In the genomic region with DNA sequence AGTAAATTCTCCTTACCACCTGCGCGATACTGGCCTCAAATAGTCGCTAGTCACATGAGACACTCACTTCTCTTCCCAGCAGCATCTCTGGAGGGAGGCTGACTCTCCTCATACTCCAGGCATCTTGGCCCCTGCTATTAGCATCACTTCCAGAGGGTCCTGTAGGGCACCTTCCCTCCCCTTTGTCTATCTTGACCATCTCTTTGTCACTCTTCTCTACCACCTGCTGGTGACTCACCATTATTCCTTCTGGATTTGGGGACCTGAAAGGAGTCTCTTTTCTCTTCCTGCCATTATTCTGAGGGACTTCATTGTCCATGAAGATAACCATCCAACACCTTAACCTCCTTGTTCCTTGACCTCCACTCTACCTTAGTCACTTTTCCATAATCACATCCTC, we compare ENCODE assay signal across 3 cellular contexts.
TF ChIP-seq lines count a peak whose summit lies in the region.

No MANE protein-coding gene starts in this region.

TF ChIP-seq in SK-N-SH, 30 proteins besides CTCF, POLR2A, EP300 and RAD21:
- TF ChIP-seq, protein P1, sequence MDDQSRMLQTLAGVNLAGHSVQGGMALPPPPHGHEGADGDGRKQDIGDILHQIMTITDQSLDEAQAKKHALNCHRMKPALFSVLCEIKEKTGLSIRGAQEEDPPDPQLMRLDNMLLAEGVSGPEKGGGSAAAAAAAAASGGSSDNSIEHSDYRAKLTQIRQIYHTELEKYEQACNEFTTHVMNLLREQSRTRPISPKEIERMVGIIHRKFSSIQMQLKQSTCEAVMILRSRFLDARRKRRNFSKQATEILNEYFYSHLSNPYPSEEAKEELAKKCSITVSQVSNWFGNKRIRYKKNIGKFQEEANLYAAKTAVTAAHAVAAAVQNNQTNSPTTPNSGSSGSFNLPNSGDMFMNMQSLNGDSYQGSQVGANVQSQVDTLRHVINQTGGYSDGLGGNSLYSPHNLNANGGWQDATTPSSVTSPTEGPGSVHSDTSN (IDR thresholded peaks at IDR 0.05), result no peak
- TF ChIP-seq, protein P2, sequence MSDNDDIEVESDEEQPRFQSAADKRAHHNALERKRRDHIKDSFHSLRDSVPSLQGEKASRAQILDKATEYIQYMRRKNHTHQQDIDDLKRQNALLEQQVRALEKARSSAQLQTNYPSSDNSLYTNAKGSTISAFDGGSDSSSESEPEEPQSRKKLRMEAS (IDR thresholded peaks at IDR 0.05; ENCODE audit: low read depth), result no peak
- TF ChIP-seq EZH2phosphoT487 (IDR thresholded peaks at IDR 0.05; ENCODE audit: borderline replicate concordance, low read depth), result no peak

TF ChIP-seq in SK-N-SH treated with all-trans-retinoic acid at 6 μM for 48 hours, 23 proteins besides CTCF, POLR2A, EP300 and RAD21:
- TF ChIP-seq ZNF8 (CRISPR knock-in tag; IDR thresholded peaks at IDR 0.05) (no peak), ZNF70 (CRISPR knock-in tag; IDR thresholded peaks at IDR 0.05) (no peak), GLIS3 (CRISPR knock-in tag; IDR thresholded peaks at IDR 0.05) (no peak), PPARA (CRISPR knock-in tag; IDR thresholded peaks at IDR 0.05; ENCODE audit: borderline replicate concordance) (no peak), ISL1 (CRISPR knock-in tag; IDR thresholded peaks at IDR 0.05) (no peak), RARB (CRISPR knock-in tag; IDR thresholded peaks at IDR 0.05) (no peak), ARNTL (CRISPR knock-in tag; IDR thresholded peaks at IDR 0.05; ENCODE audit: borderline replicate concordance, low read depth) (no peak), ZFP30 (CRISPR knock-in tag; IDR thresholded peaks at IDR 0.05) (no peak), ZFP3 (CRISPR knock-in tag; IDR thresholded peaks at IDR 0.05) (no peak), ZNF565 (CRISPR knock-in tag; conservative IDR thresholded peaks at IDR 0.05; ENCODE audit: low read depth) (no peak), ZC3H10 (CRISPR knock-in tag; IDR thresholded peaks at IDR 0.05) (no peak), TOX (CRISPR knock-in tag; IDR thresholded peaks at IDR 0.05; ENCODE audit: borderline replicate concordance) (no peak), CSDC2 (CRISPR knock-in tag; IDR thresholded peaks at IDR 0.05) (no peak), BACH2 (CRISPR knock-in tag; IDR thresholded peaks at IDR 0.05; ENCODE audit: borderline replicate concordance) (no peak), TCF4 (CRISPR knock-in tag; IDR thresholded peaks at IDR 0.05; ENCODE audit: borderline replicate concordance) (no peak), SNAI2 (CRISPR knock-in tag; IDR thresholded peaks at IDR 0.05) (no peak), ESRRG (CRISPR knock-in tag; IDR thresholded peaks at IDR 0.05) (no peak)
- TF ChIP-seq, protein P3, sequence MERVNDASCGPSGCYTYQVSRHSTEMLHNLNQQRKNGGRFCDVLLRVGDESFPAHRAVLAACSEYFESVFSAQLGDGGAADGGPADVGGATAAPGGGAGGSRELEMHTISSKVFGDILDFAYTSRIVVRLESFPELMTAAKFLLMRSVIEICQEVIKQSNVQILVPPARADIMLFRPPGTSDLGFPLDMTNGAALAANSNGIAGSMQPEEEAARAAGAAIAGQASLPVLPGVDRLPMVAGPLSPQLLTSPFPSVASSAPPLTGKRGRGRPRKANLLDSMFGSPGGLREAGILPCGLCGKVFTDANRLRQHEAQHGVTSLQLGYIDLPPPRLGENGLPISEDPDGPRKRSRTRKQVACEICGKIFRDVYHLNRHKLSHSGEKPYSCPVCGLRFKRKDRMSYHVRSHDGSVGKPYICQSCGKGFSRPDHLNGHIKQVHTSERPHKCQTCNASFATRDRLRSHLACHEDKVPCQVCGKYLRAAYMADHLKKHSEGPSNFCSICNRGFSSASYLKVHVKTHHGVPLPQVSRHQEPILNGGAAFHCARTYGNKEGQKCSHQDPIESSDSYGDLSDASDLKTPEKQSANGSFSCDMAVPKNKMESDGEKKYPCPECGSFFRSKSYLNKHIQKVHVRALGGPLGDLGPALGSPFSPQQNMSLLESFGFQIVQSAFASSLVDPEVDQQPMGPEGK (CRISPR knock-in tag; IDR thresholded peaks at IDR 0.05; ENCODE audit: borderline replicate concordance), result no peak
- TF ChIP-seq, protein P4, sequence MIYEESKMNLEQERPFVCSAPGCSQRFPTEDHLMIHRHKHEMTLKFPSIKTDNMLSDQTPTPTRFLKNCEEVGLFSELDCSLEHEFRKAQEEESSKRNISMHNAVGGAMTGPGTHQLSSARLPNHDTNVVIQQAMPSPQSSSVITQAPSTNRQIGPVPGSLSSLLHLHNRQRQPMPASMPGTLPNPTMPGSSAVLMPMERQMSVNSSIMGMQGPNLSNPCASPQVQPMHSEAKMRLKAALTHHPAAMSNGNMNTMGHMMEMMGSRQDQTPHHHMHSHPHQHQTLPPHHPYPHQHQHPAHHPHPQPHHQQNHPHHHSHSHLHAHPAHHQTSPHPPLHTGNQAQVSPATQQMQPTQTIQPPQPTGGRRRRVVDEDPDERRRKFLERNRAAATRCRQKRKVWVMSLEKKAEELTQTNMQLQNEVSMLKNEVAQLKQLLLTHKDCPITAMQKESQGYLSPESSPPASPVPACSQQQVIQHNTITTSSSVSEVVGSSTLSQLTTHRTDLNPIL (CRISPR knock-in tag; IDR thresholded peaks at IDR 0.05; ENCODE audit: low read depth), result no peak

TF ChIP-seq in Ishikawa, 13 proteins besides CTCF, POLR2A, EP300 and RAD21 (continued from another document):
- TF ChIP-seq NFIC (IDR thresholded peaks at IDR 0.05), result no peak
